Comparison of ENCODE assay signal across 5 cellular contexts in the genomic region with DNA sequence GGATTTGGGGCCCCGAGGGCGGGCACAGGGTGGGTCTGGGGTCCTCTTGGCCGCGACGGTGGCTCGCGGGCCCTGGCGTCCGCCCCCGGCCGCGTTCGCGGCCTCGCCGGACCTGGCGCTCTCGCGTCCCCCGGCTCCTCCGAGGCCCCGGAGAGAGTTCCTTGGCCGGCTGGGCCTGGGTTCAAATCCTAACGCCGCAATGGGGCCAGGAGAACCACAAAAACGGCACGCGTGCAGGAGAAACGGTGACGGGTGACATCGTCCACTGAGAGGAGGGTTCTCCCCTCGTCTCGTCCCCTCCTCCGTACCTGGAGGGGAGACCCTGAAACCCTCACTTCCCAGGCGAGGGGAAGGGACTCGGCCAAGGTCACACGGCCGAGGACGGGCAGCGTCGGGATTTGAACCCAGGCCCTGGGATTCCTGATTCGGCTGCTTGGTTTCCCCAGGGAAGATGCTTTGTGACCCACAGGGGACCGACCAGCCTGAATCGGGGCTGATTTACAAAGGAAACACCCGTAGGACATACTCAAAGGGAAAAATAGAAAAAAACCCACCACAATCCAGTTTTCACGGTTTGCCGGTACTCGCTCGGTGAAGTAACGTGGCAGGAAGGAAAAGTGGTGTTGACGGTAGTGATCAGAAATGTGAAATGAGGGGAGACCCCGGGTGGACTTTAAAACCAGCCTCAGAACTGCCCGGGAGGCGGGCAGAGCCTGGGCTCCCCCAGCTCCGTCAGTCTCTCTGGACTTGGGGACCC. TPM values are rescaled to one million over a fixed set of nuclear protein-coding genes. Genes with fewer than 3 reads are reported as not detected.
A peak's percentile ranks its signal among the peaks of the same experiment; 100 is the strongest.
DNase-seq lines count a peak whose midpoint lies in the region; ATAC-seq and TF ChIP-seq lines count a peak whose summit lies in the region.

No MANE protein-coding gene starts in this region.

- DNase-seq in activated naive CD4-positive, alpha-beta T cell treated with anti-CD3 and anti-CD28 coated beads for 36 hours, result peak; percentile 41
- DNase-seq in lower lobe of right lung, result no peak
- DNase-seq in activated gamma-delta T cell treated with Interleukin-2 at 50 U/mL for 16 hours, result no peak

- peak overlapping the region; percentile 99 for H3K4me3 ChIP-seq in lower lobe of right lung

- H3K9me3 ChIP-seq in lower lobe of right lung, result no peaks in the 10 kb centered on the region

- no peaks in the 10 kb centered on the region for H3K27me3 ChIP-seq in lower lobe of right lung (ENCODE audit: low read depth)

- intact Hi-C loops in activated naive CD4-positive, alpha-beta T cell treated with anti-CD3 and anti-CD28 coated beads for 36 hours (cut with micrococcal nuclease), result loop anchor here (1.0 to 10.0 kb wide), 5 partner anchors 57 to 711 kb away; partner anchors contain the start of genes MICOS13, NDUFA11, RANBP3 and VMAC
- intact Hi-C loops in lower lobe of right lung (cut with DNase I), result no loop called here

- no peaks in the 10 kb centered on the region for H3K9me3 Mint-ChIP-seq in activated naive CD4-positive, alpha-beta T cell treated with anti-CD3 and anti-CD28 coated beads for 36 hours

- H3K27ac ChIP-seq in lower lobe of right lung, result peak overlapping the region; percentile 98

- peaks cover 77% of the 10 kb centered on the region for H3K4me1 ChIP-seq in lower lobe of right lung

- ATAC-seq in HG03064 (IDR thresholded peaks at IDR 0.05; ENCODE audit: low read depth, unreplicated experiment), result peak; percentile 6
- ATAC-seq in lower lobe of right lung, result peak in 1 of 2 donors; percentile 25
- no peak for ATAC-seq in GM21367 (IDR thresholded peaks at IDR 0.05; ENCODE audit: unreplicated experiment)

- no peak for TF ChIP-seq CTCF in lower lobe of right lung (IDR thresholded peaks at IDR 0.05)

- peak overlapping the region; percentile 99 for H3K27ac Mint-ChIP-seq in activated naive CD4-positive, alpha-beta T cell treated with anti-CD3 and anti-CD28 coated beads for 36 hours

- H3K36me3 Mint-ChIP-seq in activated naive CD4-positive, alpha-beta T cell treated with anti-CD3 and anti-CD28 coated beads for 36 hours (ENCODE audit: low read depth), result peaks cover 66% of the 10 kb centered on the region

- CTCF ChIA-PET in activated naive CD4-positive, alpha-beta T cell treated with anti-CD3 and anti-CD28 coated beads for 36 hours (lab: Charles Lee), result interaction anchor here (0.6 to 1.3 kb wide), 3 partner anchors 14 to 66 kb away, joined by 3 to 12 read pairs (median 5); partner anchors contain the start of gene RPL36

- peak overlapping the region; percentile 100 for H3K4me3 Mint-ChIP-seq in activated naive CD4-positive, alpha-beta T cell treated with anti-CD3 and anti-CD28 coated beads for 36 hours

- H3K27me3 Mint-ChIP-seq in activated naive CD4-positive, alpha-beta T cell treated with anti-CD3 and anti-CD28 coated beads for 36 hours (ENCODE audit: low read depth), result no peaks in the 10 kb centered on the region

- peaks cover 69% of the 10 kb centered on the region for H3K4me1 Mint-ChIP-seq in activated naive CD4-positive, alpha-beta T cell treated with anti-CD3 and anti-CD28 coated beads for 36 hours (ENCODE audit: low read depth)

- H3K36me3 ChIP-seq in lower lobe of right lung, result peaks cover 63% of the 10 kb centered on the region

RNA-seq across cellular contexts. Expression of gene SAFB, which starts 0.7 kb away (rescaled TPM):
- total RNA-seq in activated naive CD4-positive, alpha-beta T cell treated with anti-CD3 and anti-CD28 coated beads for 36 hours, result 100 to 1,000 TPM; 120 to 129 TPM
- total RNA-seq in lower lobe of right lung, result 87.1 TPM

RNA-seq across cellular contexts. Expression of gene SAFB2, which starts 1.0 kb away (rescaled TPM):
- 100 to 1,000 TPM; 108 to 118 TPM for total RNA-seq in activated naive CD4-positive, alpha-beta T cell treated with anti-CD3 and anti-CD28 coated beads for 36 hours
- 81.8 TPM for total RNA-seq in lower lobe of right lung

RNA-seq across cellular contexts. Expression of gene TINCR, which starts 55.8 kb away (rescaled TPM):
- total RNA-seq in activated naive CD4-positive, alpha-beta T cell treated with anti-CD3 and anti-CD28 coated beads for 36 hours, result 1 to 10 TPM in 1 of 2 experiments, under 1 TPM in 1; 0.83 to 1.0 TPM
- 3.9 TPM for total RNA-seq in lower lobe of right lung

RNA-seq across cellular contexts. Expression of gene MICOS13, which starts 56.7 kb away (rescaled TPM):
- 10 to 100 TPM; 43.3 to 44.8 TPM for total RNA-seq in activated naive CD4-positive, alpha-beta T cell treated with anti-CD3 and anti-CD28 coated beads for 36 hours
- 42.7 TPM for total RNA-seq in lower lobe of right lung

RNA-seq across cellular contexts. Expression of gene HSD11B1L, which starts 57.3 kb away (rescaled TPM):
- 1 to 10 TPM; 2.6 to 3.0 TPM for total RNA-seq in activated naive CD4-positive, alpha-beta T cell treated with anti-CD3 and anti-CD28 coated beads for 36 hours
- total RNA-seq in lower lobe of right lung, result 8.6 TPM
